ENCODE assay signal across 18 cellular contexts in genomic region chr14:34203271-34203722, GRCh38.
DNase-seq lines count a peak whose midpoint lies in the region; ATAC-seq and TF ChIP-seq lines count a peak whose summit lies in the region.
"Had no signal": no experiment of that assay in that cellular context is flagged by ENCODE, and none has a peak within 500 bp of the region (broad histone marks: within the 10 kb centered on the region; RNA-seq: fewer than 3 reads in every experiment).

No MANE protein-coding gene starts in this region.

- no peak overlapping the region for H3K4me3 ChIP-seq in AG10803 (ENCODE audit: low read length)
- H3K4me3 ChIP-seq in HFF-Myc (replicated peaks; ENCODE audit: low read depth, low read length): no peak overlapping the region
- H3K4me3 ChIP-seq: hepatocyte, right atrium auricular region had no signal

- H3K36me3 Mint-ChIP-seq in activated T-helper 17 cell treated with anti-CD3 and anti-CD28 coated beads, Interleukin-2, amount 50 U/mL, for 72 hours (ENCODE audit: low read depth): peaks cover 13% of the 10 kb centered on the region

- DNase-seq in AG10803 (ENCODE audit: low read depth) (peak; percentile 59), HFF-Myc (ENCODE audit: extremely low read depth, low read depth) (peak; percentile 71), iris pigment epithelial cell (ENCODE audit: low read depth) (peak; percentile 49), cortex of kidney (lab: John Stamatoyannopoulos, UW) (no peak), caudate nucleus (lab: John Stamatoyannopoulos, UW) (no peak), NCI-H1105 treated with DMSO at 0.1 percent for 48 hours (lab: John Stamatoyannopoulos, UW) (no peak)
- DNase-seq in stimulated activated CD4-positive, alpha-beta T cell treated with anti-CD3 and anti-CD28 coated beads, Interleukin-1b, Interleukin-23, amount 100 ng/mL, for 48 hours: no peak
- DNase-seq: activated effector memory CD4-positive, alpha-beta T cell treated with anti-CD3 and anti-CD28 coated beads, Interleukin-2, amount 50 U/mL, for 16 hours; BE2C; midbrain; NCI-H526; WERI-Rb-1 had no signal

- peaks cover 45% of the 10 kb centered on the region for H3K4me1 Mint-ChIP-seq in activated T-helper 17 cell treated with anti-CD3 and anti-CD28 coated beads, Interleukin-2, amount 50 U/mL, for 72 hours

- ATAC-seq in activated T-helper 17 cell treated with anti-CD3 and anti-CD28 coated beads, Interleukin-2, amount 50 U/mL, for 72 hours (replicated peaks): peak; percentile 24
- ATAC-seq: HCT116, HepG2 had no signal

- peak overlapping the region; percentile 74 for H3K4me3 Mint-ChIP-seq in activated T-helper 17 cell treated with anti-CD3 and anti-CD28 coated beads, Interleukin-2, amount 50 U/mL, for 72 hours
- H3K4me3 Mint-ChIP-seq: dendritic cell treated with granulocyte-macrophage colony-stimulating factor and Interleukin-4, amounts not matched to agents 40 ng/mL and 50 ng/mL, for 4 days had no signal

- H3K27me3 Mint-ChIP-seq in activated T-helper 17 cell treated with anti-CD3 and anti-CD28 coated beads, Interleukin-2, amount 50 U/mL, for 72 hours: no peaks in the 10 kb centered on the region

- TF ChIP-seq CTCF in AG10803 (conservative IDR thresholded peaks at IDR 0.05; ENCODE audit: low read length) (no peak), HFF-Myc (IDR thresholded peaks at IDR 0.05; ENCODE audit: low read depth, low read length, missing control alignments) (no peak)

- H3K27ac Mint-ChIP-seq in activated T-helper 17 cell treated with anti-CD3 and anti-CD28 coated beads, Interleukin-2, amount 50 U/mL, for 72 hours: peak overlapping the region; percentile 92
- H3K27ac Mint-ChIP-seq: dendritic cell treated with granulocyte-macrophage colony-stimulating factor and Interleukin-4, amounts not matched to agents 40 ng/mL and 50 ng/mL, for 4 days had no signal

- H3K9me3 Mint-ChIP-seq in activated T-helper 17 cell treated with anti-CD3 and anti-CD28 coated beads, Interleukin-2, amount 50 U/mL, for 72 hours: peaks cover 14% of the 10 kb centered on the region

- no peak overlapping the region for H3K27ac ChIP-seq in caudate nucleus (ENCODE audit: low read depth, low read length)
- H3K27ac ChIP-seq: hepatocyte, right atrium auricular region, WERI-Rb-1 had no signal

Comparison
In these comparisons a context has a peak if more than half of its experiments do, and no peak if none do; other contexts are left out.
1. DNase-seq: peak in AG10803 (single experiment), HFF-Myc (single experiment) and iris pigment epithelial cell (single experiment); none in cortex of kidney (single experiment), caudate nucleus (0 of 61), NCI-H1105 treated with DMSO at 0.1 percent for 48 hours (single experiment) and stimulated activated CD4-positive, alpha-beta T cell treated with anti-CD3 and anti-CD28 coated beads, Interleukin-1b, Interleukin-23, amount 100 ng/mL, for 48 hours (single experiment).